15 cellular contexts compared by ENCODE assay signal in the genomic region with DNA sequence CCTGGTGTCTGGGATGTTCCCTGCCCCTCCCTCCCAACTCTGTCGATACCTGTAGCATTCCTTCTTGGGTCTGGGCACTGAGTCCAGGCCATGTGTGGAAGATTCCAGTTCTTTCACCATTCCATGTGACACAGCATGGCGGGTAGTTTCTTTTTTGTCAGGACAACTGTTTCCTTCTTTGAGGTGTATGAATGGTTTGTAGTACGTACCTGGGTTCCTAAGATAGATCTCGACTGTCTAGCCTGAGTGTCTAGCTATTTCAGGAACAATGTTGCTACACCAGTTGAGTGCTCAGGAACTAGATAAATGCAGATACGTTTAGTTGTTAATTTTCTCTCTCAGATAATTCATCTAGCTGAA. TPM values are rescaled to one million over a fixed set of nuclear protein-coding genes. Genes with fewer than 3 reads are reported as not detected.
A peak's percentile ranks its signal among the peaks of the same experiment; 100 is the strongest.
DNase-seq lines count a peak whose midpoint lies in the region; ATAC-seq and TF ChIP-seq lines count a peak whose summit lies in the region.
"Had no signal": no experiment of that assay in that cellular context is flagged by ENCODE, and none has a peak within 500 bp of the region (broad histone marks: within the 10 kb centered on the region; RNA-seq: fewer than 3 reads in every experiment).

No MANE protein-coding gene starts in this region.

- H3K27me3 ChIP-seq in right cardiac atrium (ENCODE audit: control insufficient read depth, insufficient read depth) (no peaks in the 10 kb centered on the region), esophagus squamous epithelium (no peaks in the 10 kb centered on the region), upper lobe of left lung (no peaks in the 10 kb centered on the region), brain microvascular endothelial cell (replicated peaks) (no peaks in the 10 kb centered on the region)

- intact Hi-C loops in Right ventricle myocardium superior (cut with DNase I) (no loop called here), right cardiac atrium (cut with DNase I) (no loop called here), esophagus squamous epithelium (cut with DNase I) (no loop called here)

- H3K27ac Mint-ChIP-seq in osteocyte (ENCODE audit: unreplicated experiment), result no peak overlapping the region
- H3K27ac Mint-ChIP-seq: activated naive CD8-positive, alpha-beta T cell treated with anti-CD3 and anti-CD28 coated beads, Interleukin-2, amount 10 ng/mL, durations not matched to agents 7 days and 5 days had no signal

- H3K36me3 Mint-ChIP-seq in osteocyte (ENCODE audit: unreplicated experiment), result peaks cover 2% of the 10 kb centered on the region

- whole genome bisulfite sequencing in right cardiac atrium, result 52% methylated on average over 5 of the region's 5 CpGs
- 38 to 45% methylated on average over 5 of the region's 5 CpGs for WGBS in esophagus squamous epithelium, 2 donors
- WGBS in upper lobe of left lung, 2 donors, result 61 to 63% methylated on average over 5 of the region's 5 CpGs

- DNase-seq in Right ventricle myocardium superior (no peak), right cardiac atrium (no peak), esophagus squamous epithelium (lab: John Stamatoyannopoulos, UW) (no peak), osteocyte (ENCODE audit: extremely low spot score, unreplicated experiment) (peak; percentile 36), upper lobe of left lung (no peak), NCI-H1092 (lab: John Stamatoyannopoulos, UW) (no peak), brain microvascular endothelial cell (no peak), NCI-H146 (lab: John Stamatoyannopoulos, UW) (no peak)
- DNase-seq: activated naive CD8-positive, alpha-beta T cell treated with anti-CD3 and anti-CD28 coated beads, Interleukin-2, amount 10 ng/mL, durations not matched to agents 7 days and 5 days; GF-D8; mucosa of descending colon; NCI-H2081; retina had no signal

- H3K27me3 Mint-ChIP-seq in osteocyte (ENCODE audit: unreplicated experiment), result no peaks in the 10 kb centered on the region
- H3K27me3 Mint-ChIP-seq: activated naive CD8-positive, alpha-beta T cell treated with anti-CD3 and anti-CD28 coated beads, Interleukin-2, amount 10 ng/mL, durations not matched to agents 7 days and 5 days had no signal

- TF ChIP-seq CTCF in esophagus squamous epithelium (IDR thresholded peaks at IDR 0.05) (peak in 1 of 6 experiments; percentile 4), osteocyte (IDR thresholded peaks at IDR 0.05) (no peak), upper lobe of left lung (IDR thresholded peaks at IDR 0.05) (no peak), brain microvascular endothelial cell (IDR thresholded peaks at IDR 0.05; ENCODE audit: low read depth, low read length, missing control alignments) (no peak)

- peaks cover 19% of the 10 kb centered on the region for H3K4me1 Mint-ChIP-seq in osteocyte (ENCODE audit: unreplicated experiment)

- H3K9me3 ChIP-seq in right cardiac atrium (ENCODE audit: control insufficient read depth, low read length) (no peaks in the 10 kb centered on the region), esophagus squamous epithelium (no peaks in the 10 kb centered on the region), upper lobe of left lung (no peaks in the 10 kb centered on the region)
- H3K9me3 ChIP-seq: A549, mucosa of descending colon had no signal

- TF ChIP-seq EP300 in upper lobe of left lung (IDR thresholded peaks at IDR 0.05), result no peak

- ATAC-seq in Right ventricle myocardium superior (ENCODE audit: poor library complexity), result peak; percentile 18
- no peak for ATAC-seq in right cardiac atrium
- peak in 1 of 2 donors; percentile 20 for ATAC-seq in upper lobe of left lung (ENCODE audit: low FRiP score in 2 of 2)
- ATAC-seq: A549, HCT116, mucosa of descending colon had no signal

- H3K4me3 Mint-ChIP-seq in osteocyte (ENCODE audit: unreplicated experiment), result no peak overlapping the region
- H3K4me3 Mint-ChIP-seq: activated naive CD8-positive, alpha-beta T cell treated with anti-CD3 and anti-CD28 coated beads, Interleukin-2, amount 10 ng/mL, durations not matched to agents 7 days and 5 days had no signal

- H3K4me1 ChIP-seq in right cardiac atrium (ENCODE audit: control insufficient read depth, insufficient read depth, low read length) (peaks cover 34% of the 10 kb centered on the region), esophagus squamous epithelium (peaks cover 32 to 81% (median 50%) of the 10 kb centered on the region in 3 donors), upper lobe of left lung (peaks cover 33 to 49% (median 38%) of the 10 kb centered on the region in 4 donors)

- no peak overlapping the region for H3K27ac ChIP-seq in right cardiac atrium (ENCODE audit: low read length)
- H3K27ac ChIP-seq in esophagus squamous epithelium, result peak overlapping the region; percentile 66 to 81 (median 74)
- peak overlapping the region; percentile 1 to 71 (median 40) for H3K27ac ChIP-seq in upper lobe of left lung
- no peak overlapping the region for H3K27ac ChIP-seq in brain microvascular endothelial cell
- H3K27ac ChIP-seq: A549 had no signal

- TF ChIP-seq POLR2A in esophagus squamous epithelium (IDR thresholded peaks at IDR 0.05) (no peak), upper lobe of left lung (IDR thresholded peaks at IDR 0.05) (no peak)

- H3K4me3 ChIP-seq in right cardiac atrium (ENCODE audit: low read length), result no peak overlapping the region
- H3K4me3 ChIP-seq in esophagus squamous epithelium, result peak overlapping the region in 1 of 4 donors; percentile 31
- H3K4me3 ChIP-seq in upper lobe of left lung, result peak overlapping the region in 1 of 4 donors; percentile 10
- no peak overlapping the region for H3K4me3 ChIP-seq in brain microvascular endothelial cell (ENCODE audit: low read depth, low read length)
- H3K4me3 ChIP-seq: A549, mucosa of descending colon had no signal

- no peaks in the 10 kb centered on the region for H3K36me3 ChIP-seq in esophagus squamous epithelium
- H3K36me3 ChIP-seq in upper lobe of left lung, result no peaks in the 10 kb centered on the region
- no peaks in the 10 kb centered on the region for H3K36me3 ChIP-seq in brain microvascular endothelial cell (replicated peaks)

- H3K9me3 Mint-ChIP-seq in osteocyte (ENCODE audit: unreplicated experiment), result no peaks in the 10 kb centered on the region
- H3K9me3 Mint-ChIP-seq: activated naive CD8-positive, alpha-beta T cell treated with anti-CD3 and anti-CD28 coated beads, Interleukin-2, amount 10 ng/mL, durations not matched to agents 7 days and 5 days had no signal

- in situ Hi-C loops in brain microvascular endothelial cell (cut with HindIII; ENCODE audit: low pct_ligation_motif_present, low sequenced_read_pairs), result no loop called here

RNA-seq across cellular contexts. Expression of gene TNRC6B, which starts 43.3 kb away (rescaled TPM):
- total RNA-seq in Right ventricle myocardium superior (37.5 TPM), right cardiac atrium (10 to 100 TPM; 38.1 to 50.6 (median 39.8) TPM), esophagus squamous epithelium (10 to 100 TPM; 20.7 to 36.5 (median 26.9) TPM), osteocyte (47.4 and 50.3 TPM in 2 replicates), upper lobe of left lung (100 to 1,000 TPM in 1 of 6 donors, 10 to 100 TPM in 5; 18.1 to 106 (median 60.3) TPM)
- 14.4 TPM for polyA plus RNA-seq in right cardiac atrium

Comparison
In these comparisons a context has a peak if more than half of its experiments do, and no peak if none do; other contexts are left out.
1. H3K27ac ChIP-seq: peak in esophagus squamous epithelium (4 of 4) and upper lobe of left lung (4 of 4); none in right cardiac atrium (single experiment) and brain microvascular endothelial cell (single experiment).